Comparison of ENCODE assay signal across 13 cellular contexts in genomic region chr14:54011001-54011400, GRCh38.
"Had no signal": no experiment of that assay in that cellular context is flagged by ENCODE, and none has a peak within 500 bp of the region (broad histone marks: within the 10 kb centered on the region; RNA-seq: fewer than 3 reads in every experiment).

No MANE protein-coding gene starts in this region.

- H3K27me3 ChIP-seq: left lung, sigmoid colon had no signal

- H3K27ac ChIP-seq: left lung, sigmoid colon, VCaP had no signal

- ATAC-seq: activated T-cell treated with anti-CD3 and anti-CD28 coated beads, Interleukin-2, amount 50 U/mL, for 72 hours; esophagus mucosa; left lung had no signal

- FAIRE-seq: bronchial epithelial cell had no signal

- DNase-seq: activated CD4-positive, alpha-beta memory T cell treated with anti-CD3 and anti-CD28 coated beads, Interleukin-2, amount 10 ng/mL, durations not matched to agents 7 days and 5 days; activated naive CD8-positive, alpha-beta T cell treated with anti-CD3 and anti-CD28 coated beads, Interleukin-2, amount 10 ng/mL, durations not matched to agents 7 days and 5 days; activated T-cell treated with anti-CD3 and anti-CD28 coated beads, Interleukin-2, amount 50 U/mL, for 72 hours; aorta; islet precursor cell; left lung; sigmoid colon; stimulated activated CD4-positive, alpha-beta T cell treated with anti-CD3 and anti-CD28 coated beads, Interleukin-2, amount 100 ng/mL, for 48 hours; stimulated activated naive CD4-positive, alpha-beta T cell treated with Interleukin-2 at 50 U/mL for 16 hours; T1000 had no signal

- H3K36me3 ChIP-seq: left lung, sigmoid colon had no signal

- H3K4me1 ChIP-seq: left lung, sigmoid colon had no signal

- H3K9me3 ChIP-seq: left lung, sigmoid colon had no signal

- H3K4me3 ChIP-seq: left lung, sigmoid colon had no signal
